33 cellular contexts compared by ENCODE assay signal in the genomic region with DNA sequence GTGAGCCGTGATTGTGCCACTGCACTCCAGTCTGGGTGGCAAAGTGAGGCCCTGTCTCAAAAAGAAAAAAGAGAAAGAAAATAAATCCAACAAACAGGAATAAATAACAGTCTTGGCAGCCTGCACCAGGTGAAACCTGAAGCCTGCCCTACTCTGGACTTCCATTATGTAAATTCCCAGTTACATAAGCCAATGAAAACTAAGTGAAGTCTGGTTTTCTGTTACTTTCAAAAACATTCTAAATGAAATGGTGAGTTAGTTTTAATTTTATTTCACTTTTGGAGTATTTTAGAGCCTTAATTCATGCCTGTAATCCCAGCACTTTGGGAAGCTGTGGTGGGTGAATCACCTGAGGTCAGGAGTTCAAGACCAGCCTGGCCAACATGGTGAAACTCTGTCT.
"Had no signal": no experiment of that assay in that cellular context is flagged by ENCODE, and none has a peak within 500 bp of the region (broad histone marks: within the 10 kb centered on the region; RNA-seq: fewer than 3 reads in every experiment).

No MANE protein-coding gene starts in this region.

- ATAC-seq: effector memory CD8-positive, alpha-beta T cell; heart right ventricle; left cardiac atrium; left lung; mucosa of descending colon; natural killer cell treated with Interleukin-12 subunit alpha and Interleukin-12 subunit beta and Interleukin-15 and Interleukin-18, amount 100 ng/mL, for 72 hours; pancreas; sciatic nerve; stimulated activated naive CD8-positive, alpha-beta T cell treated with anti-CD3 and anti-CD28 coated beads, Interleukin-15, amount 100 ng/mL, for 72 hours; upper lobe of right lung had no signal

- H3K27ac Mint-ChIP-seq: effector memory CD8-positive, alpha-beta T cell; mesothelial cell of epicardium; naive B cell; natural killer cell treated with Interleukin-12 subunit alpha and Interleukin-12 subunit beta and Interleukin-15 and Interleukin-18, amount 100 ng/mL, for 72 hours; progenitor cell of endocrine pancreas; stimulated activated naive CD8-positive, alpha-beta T cell treated with anti-CD3 and anti-CD28 coated beads, Interleukin-15, amount 100 ng/mL, for 72 hours had no signal

- FAIRE-seq: endometrium, islet of Langerhans, pancreas had no signal

- H3K4me3 Mint-ChIP-seq: effector memory CD8-positive, alpha-beta T cell; mesothelial cell of epicardium; naive B cell; natural killer cell treated with Interleukin-12 subunit alpha and Interleukin-12 subunit beta and Interleukin-15 and Interleukin-18, amount 100 ng/mL, for 72 hours; neural crest cell; stimulated activated naive CD8-positive, alpha-beta T cell treated with anti-CD3 and anti-CD28 coated beads, Interleukin-15, amount 100 ng/mL, for 72 hours had no signal

- H3K27me3 ChIP-seq: esophagus squamous epithelium, heart right ventricle, left lung, neutrophil, pancreas, right atrium auricular region, suprapubic skin, transverse colon, upper lobe of right lung, uterus had no signal

- H3K36me3 ChIP-seq: esophagus squamous epithelium, heart right ventricle, left lung, neutrophil, pancreas, right atrium auricular region, suprapubic skin, transverse colon, upper lobe of right lung, uterus had no signal

- H3K9me3 ChIP-seq: esophagus squamous epithelium, left lung, mucosa of descending colon, neutrophil, pancreas, right atrium auricular region, suprapubic skin, transverse colon, upper lobe of right lung, uterus had no signal

- H3K4me2 ChIP-seq: smooth muscle cell had no signal

- H3K4me1 Mint-ChIP-seq: neural crest cell; stimulated activated naive CD8-positive, alpha-beta T cell treated with anti-CD3 and anti-CD28 coated beads, Interleukin-15, amount 100 ng/mL, for 72 hours had no signal

- H3K4me1 ChIP-seq: esophagus squamous epithelium, heart right ventricle, left lung, pancreas, right atrium auricular region, transverse colon, upper lobe of right lung, uterus had no signal

- H3K27me3 Mint-ChIP-seq: progenitor cell of endocrine pancreas had no signal

- H3K4me3 ChIP-seq: esophagus squamous epithelium, heart right ventricle, left lung, mucosa of descending colon, pancreas, right atrium auricular region, smooth muscle cell, suprapubic skin, transverse colon, upper lobe of right lung, uterus had no signal

- H3K27ac ChIP-seq: esophagus squamous epithelium, heart right ventricle, left lung, neutrophil, pancreas, right atrium auricular region, suprapubic skin, transverse colon, upper lobe of right lung, uterus had no signal

- H3K9me3 Mint-ChIP-seq: effector memory CD8-positive, alpha-beta T cell; natural killer cell treated with Interleukin-12 subunit alpha and Interleukin-12 subunit beta and Interleukin-15 and Interleukin-18, amount 100 ng/mL, for 72 hours; stimulated activated naive CD8-positive, alpha-beta T cell treated with anti-CD3 and anti-CD28 coated beads, Interleukin-15, amount 100 ng/mL, for 72 hours had no signal

- DNase-seq: effector memory CD8-positive, alpha-beta T cell; erythroblast; esophagus squamous epithelium; foreskin melanocyte; glutamatergic neuron; heart right ventricle; hippocampal formation; left cardiac atrium; left lung; mesenchymal stem cell; mucosa of descending colon; naive B cell; pancreas; stimulated activated CD4-positive, alpha-beta T cell treated with anti-CD3 and anti-CD28 coated beads, Interleukin-12 subunit alpha, Interleukin-12 subunit beta, amount 100 ng/mL, for 4 hours; stimulated activated CD4-positive, alpha-beta T cell treated with anti-CD3 and anti-CD28 coated beads, Interleukin-1b, Interleukin-23, amount 100 ng/mL, for 48 hours; stimulated activated CD4-positive, alpha-beta T cell treated with anti-CD3 and anti-CD28 coated beads, Interleukin-4, amount 100 ng/mL, for 1 hour; stimulated activated CD8-positive, alpha-beta memory T cell treated with anti-CD3 and anti-CD28 coated beads, Interleukin-4, amount 100 ng/mL, for 48 hours; stimulated activated naive CD4-positive, alpha-beta T cell; stimulated activated naive CD8-positive, alpha-beta T cell treated with anti-CD3 and anti-CD28 coated beads, Interleukin-15, amount 100 ng/mL, for 72 hours; transverse colon; upper lobe of right lung; uterus had no signal
